ENCODE assay signal across 23 cellular contexts in genomic region chr4:56744030-56744429, GRCh38.
"Had no signal": no experiment of that assay in that cellular context is flagged by ENCODE, and none has a peak within 500 bp of the region (broad histone marks: within the 10 kb centered on the region; RNA-seq: fewer than 3 reads in every experiment).

No MANE protein-coding gene starts in this region.

- H3K4me3 ChIP-seq: spleen, thoracic aorta had no signal

- H3K27me3 Mint-ChIP-seq: activated CD4-positive, alpha-beta memory T cell treated with anti-CD3 and anti-CD28 coated beads, Interleukin-2, amount 10 ng/mL, durations not matched to agents 7 days and 5 days; activated naive CD4-positive, alpha-beta T cell treated with anti-CD3 and anti-CD28 coated beads, Interleukin-2, amount 50 U/mL, for 24 hours had no signal

- H3K36me3 ChIP-seq: brain microvascular endothelial cell, spleen, thoracic aorta had no signal

- H3K4me1 Mint-ChIP-seq: activated CD4-positive, alpha-beta memory T cell treated with anti-CD3 and anti-CD28 coated beads, Interleukin-2, amount 10 ng/mL, durations not matched to agents 7 days and 5 days; nephron had no signal

- H3K27ac Mint-ChIP-seq: activated CD4-positive, alpha-beta memory T cell treated with anti-CD3 and anti-CD28 coated beads, Interleukin-2, amount 10 ng/mL, durations not matched to agents 7 days and 5 days; activated naive CD4-positive, alpha-beta T cell treated with anti-CD3 and anti-CD28 coated beads, Interleukin-2, amount 50 U/mL, for 24 hours; activated T-helper 1 cell treated with anti-CD3 and anti-CD28 coated beads, Interleukin-12 subunit alpha, Interleukin-12 subunit beta, Interleukin-2, Interleukin-4 antibody, amounts not matched to agents 30 ng/mL and 10 ng/mL and 1 ng/mL, durations not matched to agents 14 hours and 24 hours and 36 hours; nephron; T-helper 1 cell treated with Interleukin-12 subunit alpha and Interleukin-12 subunit beta and Interleukin-4 antibody, amounts not matched to agents 30 μg/mL and 1 μg/mL, for 36 hours had no signal

- H3K4me1 ChIP-seq: spleen had no signal

- ATAC-seq: esophagus mucosa, left ventricle myocardium superior had no signal

- H3K9me3 Mint-ChIP-seq: activated CD4-positive, alpha-beta memory T cell treated with anti-CD3 and anti-CD28 coated beads, Interleukin-2, amount 10 ng/mL, durations not matched to agents 7 days and 5 days; activated naive CD4-positive, alpha-beta T cell treated with anti-CD3 and anti-CD28 coated beads, Interleukin-2, amount 50 U/mL, for 24 hours; activated T-helper 1 cell treated with anti-CD3 and anti-CD28 coated beads, Interleukin-12 subunit alpha, Interleukin-12 subunit beta, Interleukin-2, Interleukin-4 antibody, amounts not matched to agents 30 ng/mL and 10 ng/mL and 1 ng/mL, durations not matched to agents 14 hours and 24 hours and 36 hours; T-helper 1 cell treated with Interleukin-12 subunit alpha and Interleukin-12 subunit beta and Interleukin-4 antibody, amounts not matched to agents 30 μg/mL and 1 μg/mL, for 36 hours had no signal

- H3K9me3 ChIP-seq: spleen, thoracic aorta had no signal

- H3K4me3 Mint-ChIP-seq: activated CD4-positive, alpha-beta memory T cell treated with anti-CD3 and anti-CD28 coated beads, Interleukin-2, amount 10 ng/mL, durations not matched to agents 7 days and 5 days; activated naive CD4-positive, alpha-beta T cell treated with anti-CD3 and anti-CD28 coated beads, Interleukin-2, amount 50 U/mL, for 24 hours; activated T-helper 1 cell treated with anti-CD3 and anti-CD28 coated beads, Interleukin-12 subunit alpha, Interleukin-12 subunit beta, Interleukin-2, Interleukin-4 antibody, amounts not matched to agents 30 ng/mL and 10 ng/mL and 1 ng/mL, durations not matched to agents 14 hours and 24 hours and 36 hours; nephron; T-helper 1 cell treated with Interleukin-12 subunit alpha and Interleukin-12 subunit beta and Interleukin-4 antibody, amounts not matched to agents 30 μg/mL and 1 μg/mL, for 36 hours had no signal

- H3K36me3 Mint-ChIP-seq: activated naive CD4-positive, alpha-beta T cell treated with anti-CD3 and anti-CD28 coated beads, Interleukin-2, amount 50 U/mL, for 24 hours had no signal

- H3K27me3 ChIP-seq: brain microvascular endothelial cell, spleen had no signal

- DNase-seq: activated CD4-positive, alpha-beta memory T cell treated with anti-CD3 and anti-CD28 coated beads, Interleukin-2, amount 10 ng/mL, durations not matched to agents 7 days and 5 days; activated CD4-positive, alpha-beta T cell treated with anti-CD3 and anti-CD28 coated beads for 48 hours; activated CD4-positive, CD25-positive, alpha-beta regulatory T cell; activated gamma-delta T cell treated with Interleukin-2 at 50 U/mL for 16 hours; aorta; brain microvascular endothelial cell; caudate nucleus; effector memory CD4-positive, alpha-beta T cell; glutamatergic neuron; hippocampal formation; left ventricle myocardium superior; mammary epithelial cell; spleen; stimulated activated CD4-positive, alpha-beta T cell treated with anti-CD3 and anti-CD28 coated beads, Interleukin-4, amount 100 ng/mL, for 24 hours; stimulated activated naive CD4-positive, alpha-beta T cell treated with Interleukin-2 at 50 U/mL for 16 hours; T1000 had no signal

- FAIRE-seq: endothelial cell of umbilical vein had no signal

- H3K27ac ChIP-seq: brain microvascular endothelial cell, spleen, thoracic aorta had no signal
